Comparison of ENCODE assay signal across 12 cellular contexts in genomic region chr6:135576055-135576454, GRCh38.
DNase-seq lines count a peak whose midpoint lies in the region; ATAC-seq and TF ChIP-seq lines count a peak whose summit lies in the region.
"Had no signal": no experiment of that assay in that cellular context is flagged by ENCODE, and none has a peak within 500 bp of the region (broad histone marks: within the 10 kb centered on the region; RNA-seq: fewer than 3 reads in every experiment).

No MANE protein-coding gene starts in this region.

- H3K9me3 ChIP-seq in AG04450 (ENCODE audit: control insufficient read depth, insufficient read depth, low read length) (no peaks in the 10 kb centered on the region), PC-3 (ENCODE audit: low read length) (no peaks in the 10 kb centered on the region)

- CTCF ChIA-PET in AG04450 (lab: Charles Lee): no interaction called here
- CTCF ChIA-PET in PC-3 (lab: Charles Lee): no interaction called here

- H4K20me1 ChIP-seq in PC-3 (ENCODE audit: low read length): no peaks in the 10 kb centered on the region

- no peak overlapping the region for H3K4me2 ChIP-seq in PC-3 (ENCODE audit: low read length)

- peaks cover 12% of the 10 kb centered on the region; the same call in 1 of the 2 replicates for H3K4me1 ChIP-seq in PC-3 (ENCODE audit: insufficient read depth, low read length)

- H3K4me3 ChIP-seq in AG04450 (ENCODE audit: low read depth, low read length) (no peak overlapping the region), PC-3 (ENCODE audit: low read length) (no peak overlapping the region), fibroblast of pulmonary artery (replicated peaks; ENCODE audit: low read depth, low read length) (no peak overlapping the region)

- H3K27me3 ChIP-seq in AG04450 (ENCODE audit: control insufficient read depth, insufficient read depth, low read length) (no peaks in the 10 kb centered on the region), PC-3 (ENCODE audit: low read length) (no peaks in the 10 kb centered on the region)

- intact Hi-C loops in PC-3 (cut with micrococcal nuclease): no loop called here

- no peaks in the 10 kb centered on the region for H3K36me3 ChIP-seq in PC-3 (ENCODE audit: low read depth, low read length)

- TF ChIP-seq CTCF in AG04450 (IDR thresholded peaks at IDR 0.05; ENCODE audit: low read depth, low read length): no peak
- no peak for TF ChIP-seq CTCF in PC-3 (conservative IDR thresholded peaks at IDR 0.05; ENCODE audit: low read depth, low read length)
- TF ChIP-seq CTCF in fibroblast of pulmonary artery (IDR thresholded peaks at IDR 0.05; ENCODE audit: low read length, missing control alignments): no peak

- POLR2A ChIA-PET in AG04450 (lab: Yijun Ruan, JAX): no interaction called here
- POLR2A ChIA-PET in PC-3 (lab: Charles Lee; ENCODE audit: unreplicated experiment): no interaction called here

- no peaks in the 10 kb centered on the region for H3K79me2 ChIP-seq in PC-3 (ENCODE audit: low read length)

- no TSS peak for BruUV-seq in PC-3 (replicated peaks; lab: Mats Ljungman, UMichigan)

- no peak overlapping the region for H3K9ac ChIP-seq in PC-3 (ENCODE audit: low read length)

- in situ Hi-C loops in G401 (cut with HindIII; ENCODE audit: low sequenced_read_pairs): no loop called here

- no peaks in the 10 kb centered on the region for H3K9me2 ChIP-seq in PC-3 (replicated peaks; ENCODE audit: low read length)

- peak; percentile 79 for ATAC-seq in PC-3

- H3K27ac ChIP-seq in AG04450 (ENCODE audit: low read depth, low read length) (no peak overlapping the region), PC-3 (ENCODE audit: low read length) (no peak overlapping the region)

- no peaks in the 10 kb centered on the region for H3F3A ChIP-seq in PC-3 (ENCODE audit: low read length, unreplicated experiment)

- H2AFZ ChIP-seq in PC-3 (ENCODE audit: low read length): no peak overlapping the region

- peak; percentile 13 for DNase-seq in AG04450 (ENCODE audit: low read depth, low spot score)
- peak; percentile 76 for DNase-seq in GM04503 (ENCODE audit: low read depth)
- DNase-seq in PC-3: peak; percentile 74
- peak; percentile 49 for DNase-seq in fibroblast of pulmonary artery (ENCODE audit: low read depth)
- DNase-seq in stimulated activated CD4-positive, alpha-beta T cell treated with anti-CD3 and anti-CD28 coated beads, Interleukin-15, amount 100 ng/mL, for 24 hours: no peak
- DNase-seq in GM19240 (ENCODE audit: insufficient read length, low spot score): no peak
- DNase-seq in GF-D8 (lab: John Stamatoyannopoulos, UW): no peak
- DNase-seq in G401 (ENCODE audit: low spot score): no peak
- DNase-seq: activated CD4-positive, alpha-beta T cell treated with anti-CD3 and anti-CD28 coated beads, Interleukin-2, amount 50 U/mL, for 1 hour; amygdala; islet precursor cell; substantia nigra had no signal

Comparison
In these comparisons a context has a peak if more than half of its experiments do, and no peak if none do; other contexts are left out.
1. DNase-seq: peak in AG04450 (single experiment), GM04503 (single experiment), PC-3 (single experiment) and fibroblast of pulmonary artery (single experiment); none in stimulated activated CD4-positive, alpha-beta T cell treated with anti-CD3 and anti-CD28 coated beads, Interleukin-15, amount 100 ng/mL, for 24 hours (single experiment), GM19240 (single experiment), GF-D8 (single experiment) and G401 (single experiment).